ENCODE assay signal across 9 cellular contexts in genomic region chr4:1172228-1172851, GRCh38. TPM values are rescaled to one million over a fixed set of nuclear protein-coding genes. Genes with fewer than 3 reads are reported as not detected.
DNase-seq lines count a peak whose midpoint lies in the region; ATAC-seq and TF ChIP-seq lines count a peak whose summit lies in the region.
"Had no signal": no experiment of that assay in that cellular context is flagged by ENCODE, and none has a peak within 500 bp of the region (broad histone marks: within the 10 kb centered on the region; RNA-seq: fewer than 3 reads in every experiment).

TSS of gene SPON2 (minus strand) at chr4:1172583.

- in situ Hi-C loops in gastrocnemius medialis (cut with MboI; ENCODE audit: low sequenced_read_pairs in 4 of 4), result no loop called here

- H3K9ac ChIP-seq in iPS-20b (ENCODE audit: low read depth, low read length), result no peak within 1 kb of the TSS

- TF ChIP-seq POLR2A in gastrocnemius medialis (IDR thresholded peaks at IDR 0.05), result no peak

- no peak for TF ChIP-seq CTCF in ascending aorta (IDR thresholded peaks at IDR 0.05)
- no peak for TF ChIP-seq CTCF in gastrocnemius medialis (IDR thresholded peaks at IDR 0.05 in 4 of 5, conservative IDR thresholded peaks at IDR 0.05 in 1 of 5)

- no peaks in the 10 kb centered on the region for H3K9me3 ChIP-seq in ascending aorta
- no peaks in the 10 kb centered on the region for H3K9me3 ChIP-seq in iPS-20b (ENCODE audit: insufficient read depth, low read depth, low read length)
- H3K9me3 ChIP-seq in gastrocnemius medialis, result no peaks in the 10 kb centered on the region

- H3K36me3 ChIP-seq in ascending aorta (no peaks in the 10 kb centered on the region), iPS-20b (ENCODE audit: insufficient read depth, low read depth, low read length) (no peaks in the 10 kb centered on the region), gastrocnemius medialis (no peaks in the 10 kb centered on the region)

- H3K4me3 ChIP-seq in ascending aorta (peak within 1 kb of the TSS; percentile 55 to 56), iPS-20b (ENCODE audit: low read length) (peak within 1 kb of the TSS; percentile 47; the same call in 1 of the 2 replicates), gastrocnemius medialis (peak within 1 kb of the TSS; percentile 28 to 42 (median 38))

- H3K27me3 ChIP-seq in ascending aorta, result peaks cover 22% of the 10 kb centered on the region
- peaks cover 78% of the 10 kb centered on the region for H3K27me3 ChIP-seq in iPS-20b (ENCODE audit: insufficient read depth, low read length)
- H3K27me3 ChIP-seq in gastrocnemius medialis, result peaks cover 4 to 21% (median 9%) of the 10 kb centered on the region in 3 donors

- H3K4me1 ChIP-seq in ascending aorta (peaks cover 8 to 15% of the 10 kb centered on the region in 2 donors), iPS-20b (ENCODE audit: insufficient read depth, low read length) (no peaks in the 10 kb centered on the region), gastrocnemius medialis (peaks cover 41 to 53% of the 10 kb centered on the region in 2 donors)

- no peak within 1 kb of the TSS for H3K27ac ChIP-seq in ascending aorta
- no peak within 1 kb of the TSS for H3K27ac ChIP-seq in iPS-20b (ENCODE audit: low read length)
- H3K27ac ChIP-seq in gastrocnemius medialis, result peak within 1 kb of the TSS; percentile 82 to 91 (median 86)

- ATAC-seq in gastrocnemius medialis (no peak), GM21390 (IDR thresholded peaks at IDR 0.05; ENCODE audit: unreplicated experiment) (no peak)

- intact Hi-C loops in ascending aorta (cut with DNase I) (no loop called here), gastrocnemius medialis (cut with DNase I; ENCODE audit: low total_unique reads) (loop anchor here (5.0 to 10.0 kb wide), 2 partner anchors 175 to 488 kb away; partner anchors contain the start of genes SLC49A3 and UVSSA)

- DNase-seq in HCEC 1CT, result peak; percentile 56
- DNase-seq in ascending aorta (ENCODE audit: low spot score in 2 of 2), result no peak
- DNase-seq in gastrocnemius medialis, result no peak
- no peak for DNase-seq in HT-29 (ENCODE audit: low spot score)
- DNase-seq in SW 1271 (lab: John Stamatoyannopoulos, UW), result no peak
- no peak for DNase-seq in SHP77 treated with DMSO at 0.1 percent for 48 hours (lab: John Stamatoyannopoulos, UW)
- DNase-seq: GOT3 had no signal

RNA-seq across cellular contexts. Expression of gene SPON2, which starts in this region (rescaled TPM):
- total RNA-seq in ascending aorta (14.0 TPM), gastrocnemius medialis (1 to 10 TPM; 5.0 to 8.9 (median 5.2) TPM)
- 1.2 and 2.9 TPM in 2 replicates for total RNA-seq in HT-29 (2014; rRNA removed; shearing (Covaris generic))

Comparison
In these comparisons a context has a peak if more than half of its experiments do, and no peak if none do; other contexts are left out.
1. H3K27ac ChIP-seq: peak in gastrocnemius medialis (4 of 4); none in ascending aorta (0 of 2) and iPS-20b (single experiment).
2. Peak in every context shown above with its lines, with median percentiles within 50 percentile points of each other: H3K4me3 ChIP-seq.